Comparison of ENCODE assay signal across 1 cellular context in the genomic region with DNA sequence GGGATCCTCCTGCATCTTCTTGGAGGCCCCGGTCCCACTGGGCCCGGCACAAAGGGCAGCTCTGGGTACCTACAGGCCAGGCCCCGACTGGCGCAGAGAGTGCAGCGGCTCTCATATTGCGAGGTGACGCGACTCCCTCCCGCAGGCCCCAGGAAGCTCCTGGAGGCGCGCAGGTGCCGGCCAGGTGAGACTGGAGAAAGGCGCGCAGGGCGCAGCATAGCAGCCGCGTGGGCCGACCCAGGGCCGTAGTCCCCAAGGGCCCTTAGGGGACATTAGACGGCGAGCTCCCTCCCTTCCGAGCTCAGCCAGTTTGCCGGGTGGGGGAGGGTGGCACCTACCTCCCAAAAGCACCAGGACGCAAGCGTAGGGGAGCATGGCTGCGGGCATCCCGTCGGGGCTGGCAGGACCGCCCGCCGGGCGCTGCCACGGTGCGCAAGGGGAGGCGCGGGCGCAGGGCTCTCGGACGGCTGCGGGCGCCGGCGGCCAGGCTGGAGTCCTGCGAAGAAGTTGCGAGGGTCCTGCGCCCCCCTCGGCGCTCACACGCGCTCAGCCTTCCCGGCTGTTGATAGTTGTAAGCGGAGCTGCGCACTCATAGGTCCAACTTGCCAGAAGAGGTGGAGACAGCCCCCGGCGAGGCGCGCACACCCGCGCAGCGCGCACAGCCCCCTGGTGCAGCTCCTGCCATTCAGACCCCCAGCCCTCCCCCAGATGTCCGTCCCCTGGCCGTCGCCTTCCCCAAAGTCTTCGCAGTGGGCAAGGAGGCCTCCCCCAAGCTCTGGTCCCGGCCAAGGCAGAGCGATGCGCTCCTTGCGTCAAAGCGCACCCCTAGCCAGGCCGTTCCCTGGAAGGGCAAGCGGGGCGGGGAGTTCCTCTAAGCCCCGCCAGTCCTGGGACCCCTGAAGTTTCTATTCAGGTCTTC.
TF ChIP-seq lines count a peak whose summit lies in the region.

No MANE protein-coding gene starts in this region.

TF ChIP-seq in GM23338, 12 proteins besides CTCF, POLR2A, EP300 and RAD21 (continued from another document):
- TF ChIP-seq, protein P1, sequence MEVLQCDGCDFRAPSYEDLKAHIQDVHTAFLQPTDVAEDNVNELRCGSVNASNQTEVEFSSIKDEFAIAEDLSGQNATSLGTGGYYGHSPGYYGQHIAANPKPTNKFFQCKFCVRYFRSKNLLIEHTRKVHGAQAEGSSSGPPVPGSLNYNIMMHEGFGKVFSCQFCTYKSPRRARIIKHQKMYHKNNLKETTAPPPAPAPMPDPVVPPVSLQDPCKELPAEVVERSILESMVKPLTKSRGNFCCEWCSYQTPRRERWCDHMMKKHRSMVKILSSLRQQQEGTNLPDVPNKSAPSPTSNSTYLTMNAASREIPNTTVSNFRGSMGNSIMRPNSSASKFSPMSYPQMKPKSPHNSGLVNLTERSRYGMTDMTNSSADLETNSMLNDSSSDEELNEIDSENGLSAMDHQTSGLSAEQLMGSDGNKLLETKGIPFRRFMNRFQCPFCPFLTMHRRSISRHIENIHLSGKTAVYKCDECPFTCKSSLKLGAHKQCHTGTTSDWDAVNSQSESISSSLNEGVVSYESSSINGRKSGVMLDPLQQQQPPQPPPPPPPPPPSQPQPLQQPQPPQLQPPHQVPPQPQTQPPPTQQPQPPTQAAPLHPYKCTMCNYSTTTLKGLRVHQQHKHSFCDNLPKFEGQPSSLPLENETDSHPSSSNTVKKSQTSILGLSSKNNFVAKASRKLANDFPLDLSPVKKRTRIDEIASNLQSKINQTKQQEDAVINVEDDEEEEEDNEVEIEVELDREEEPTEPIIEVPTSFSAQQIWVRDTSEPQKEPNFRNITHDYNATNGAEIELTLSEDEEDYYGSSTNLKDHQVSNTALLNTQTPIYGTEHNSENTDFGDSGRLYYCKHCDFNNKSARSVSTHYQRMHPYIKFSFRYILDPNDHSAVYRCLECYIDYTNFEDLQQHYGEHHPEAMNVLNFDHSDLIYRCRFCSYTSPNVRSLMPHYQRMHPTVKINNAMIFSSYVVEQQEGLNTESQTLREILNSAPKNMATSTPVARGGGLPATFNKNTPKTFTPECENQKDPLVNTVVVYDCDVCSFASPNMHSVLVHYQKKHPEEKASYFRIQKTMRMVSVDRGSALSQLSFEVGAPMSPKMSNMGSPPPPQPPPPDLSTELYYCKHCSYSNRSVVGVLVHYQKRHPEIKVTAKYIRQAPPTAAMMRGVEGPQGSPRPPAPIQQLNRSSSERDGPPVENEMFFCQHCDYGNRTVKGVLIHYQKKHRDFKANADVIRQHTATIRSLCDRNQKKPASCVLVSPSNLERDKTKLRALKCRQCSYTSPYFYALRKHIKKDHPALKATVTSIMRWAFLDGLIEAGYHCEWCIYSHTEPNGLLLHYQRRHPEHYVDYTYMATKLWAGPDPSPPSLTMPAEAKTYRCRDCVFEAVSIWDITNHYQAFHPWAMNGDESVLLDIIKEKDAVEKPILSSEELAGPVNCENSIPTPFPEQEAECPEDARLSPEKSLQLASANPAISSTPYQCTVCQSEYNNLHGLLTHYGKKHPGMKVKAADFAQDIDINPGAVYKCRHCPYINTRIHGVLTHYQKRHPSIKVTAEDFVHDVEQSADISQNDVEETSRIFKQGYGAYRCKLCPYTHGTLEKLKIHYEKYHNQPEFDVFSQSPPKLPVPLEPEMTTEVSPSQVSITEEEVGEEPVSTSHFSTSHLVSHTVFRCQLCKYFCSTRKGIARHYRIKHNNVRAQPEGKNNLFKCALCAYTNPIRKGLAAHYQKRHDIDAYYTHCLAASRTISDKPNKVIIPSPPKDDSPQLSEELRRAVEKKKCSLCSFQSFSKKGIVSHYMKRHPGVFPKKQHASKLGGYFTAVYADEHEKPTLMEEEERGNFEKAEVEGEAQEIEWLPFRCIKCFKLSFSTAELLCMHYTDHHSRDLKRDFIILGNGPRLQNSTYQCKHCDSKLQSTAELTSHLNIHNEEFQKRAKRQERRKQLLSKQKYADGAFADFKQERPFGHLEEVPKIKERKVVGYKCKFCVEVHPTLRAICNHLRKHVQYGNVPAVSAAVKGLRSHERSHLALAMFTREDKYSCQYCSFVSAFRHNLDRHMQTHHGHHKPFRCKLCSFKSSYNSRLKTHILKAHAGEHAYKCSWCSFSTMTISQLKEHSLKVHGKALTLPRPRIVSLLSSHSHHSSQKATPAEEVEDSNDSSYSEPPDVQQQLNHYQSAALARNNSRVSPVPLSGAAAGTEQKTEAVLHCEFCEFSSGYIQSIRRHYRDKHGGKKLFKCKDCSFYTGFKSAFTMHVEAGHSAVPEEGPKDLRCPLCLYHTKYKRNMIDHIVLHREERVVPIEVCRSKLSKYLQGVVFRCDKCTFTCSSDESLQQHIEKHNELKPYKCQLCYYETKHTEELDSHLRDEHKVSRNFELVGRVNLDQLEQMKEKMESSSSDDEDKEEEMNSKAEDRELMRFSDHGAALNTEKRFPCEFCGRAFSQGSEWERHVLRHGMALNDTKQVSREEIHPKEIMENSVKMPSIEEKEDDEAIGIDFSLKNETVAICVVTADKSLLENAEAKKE (CRISPR knock-in tag; IDR thresholded peaks at IDR 0.05): no peak
- TF ChIP-seq ZNF114 (CRISPR knock-in tag; IDR thresholded peaks at IDR 0.05) (no peak), CREB1 (CRISPR knock-in tag; IDR thresholded peaks at IDR 0.05; ENCODE audit: low read depth) (no peak), EZH2phosphoT487 (IDR thresholded peaks at IDR 0.05; ENCODE audit: unreplicated experiment) (no peak), EZH2 (IDR thresholded peaks at IDR 0.05; ENCODE audit: low read depth, unreplicated experiment) (no peak), ZNF331 (CRISPR knock-in tag; IDR thresholded peaks at IDR 0.05; ENCODE audit: low read depth) (no peak), NANOG (IDR thresholded peaks at IDR 0.05; ENCODE audit: borderline replicate concordance) (no peak), STAT1 (IDR thresholded peaks at IDR 0.05; ENCODE audit: unreplicated experiment) (no peak)
- TF ChIP-seq, protein P2, sequence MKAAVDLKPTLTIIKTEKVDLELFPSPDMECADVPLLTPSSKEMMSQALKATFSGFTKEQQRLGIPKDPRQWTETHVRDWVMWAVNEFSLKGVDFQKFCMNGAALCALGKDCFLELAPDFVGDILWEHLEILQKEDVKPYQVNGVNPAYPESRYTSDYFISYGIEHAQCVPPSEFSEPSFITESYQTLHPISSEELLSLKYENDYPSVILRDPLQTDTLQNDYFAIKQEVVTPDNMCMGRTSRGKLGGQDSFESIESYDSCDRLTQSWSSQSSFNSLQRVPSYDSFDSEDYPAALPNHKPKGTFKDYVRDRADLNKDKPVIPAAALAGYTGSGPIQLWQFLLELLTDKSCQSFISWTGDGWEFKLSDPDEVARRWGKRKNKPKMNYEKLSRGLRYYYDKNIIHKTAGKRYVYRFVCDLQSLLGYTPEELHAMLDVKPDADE (IDR thresholded peaks at IDR 0.05): no peak
- TF ChIP-seq, protein P3, sequence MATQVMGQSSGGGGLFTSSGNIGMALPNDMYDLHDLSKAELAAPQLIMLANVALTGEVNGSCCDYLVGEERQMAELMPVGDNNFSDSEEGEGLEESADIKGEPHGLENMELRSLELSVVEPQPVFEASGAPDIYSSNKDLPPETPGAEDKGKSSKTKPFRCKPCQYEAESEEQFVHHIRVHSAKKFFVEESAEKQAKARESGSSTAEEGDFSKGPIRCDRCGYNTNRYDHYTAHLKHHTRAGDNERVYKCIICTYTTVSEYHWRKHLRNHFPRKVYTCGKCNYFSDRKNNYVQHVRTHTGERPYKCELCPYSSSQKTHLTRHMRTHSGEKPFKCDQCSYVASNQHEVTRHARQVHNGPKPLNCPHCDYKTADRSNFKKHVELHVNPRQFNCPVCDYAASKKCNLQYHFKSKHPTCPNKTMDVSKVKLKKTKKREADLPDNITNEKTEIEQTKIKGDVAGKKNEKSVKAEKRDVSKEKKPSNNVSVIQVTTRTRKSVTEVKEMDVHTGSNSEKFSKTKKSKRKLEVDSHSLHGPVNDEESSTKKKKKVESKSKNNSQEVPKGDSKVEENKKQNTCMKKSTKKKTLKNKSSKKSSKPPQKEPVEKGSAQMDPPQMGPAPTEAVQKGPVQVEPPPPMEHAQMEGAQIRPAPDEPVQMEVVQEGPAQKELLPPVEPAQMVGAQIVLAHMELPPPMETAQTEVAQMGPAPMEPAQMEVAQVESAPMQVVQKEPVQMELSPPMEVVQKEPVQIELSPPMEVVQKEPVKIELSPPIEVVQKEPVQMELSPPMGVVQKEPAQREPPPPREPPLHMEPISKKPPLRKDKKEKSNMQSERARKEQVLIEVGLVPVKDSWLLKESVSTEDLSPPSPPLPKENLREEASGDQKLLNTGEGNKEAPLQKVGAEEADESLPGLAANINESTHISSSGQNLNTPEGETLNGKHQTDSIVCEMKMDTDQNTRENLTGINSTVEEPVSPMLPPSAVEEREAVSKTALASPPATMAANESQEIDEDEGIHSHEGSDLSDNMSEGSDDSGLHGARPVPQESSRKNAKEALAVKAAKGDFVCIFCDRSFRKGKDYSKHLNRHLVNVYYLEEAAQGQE (IDR thresholded peaks at IDR 0.05; ENCODE audit: unreplicated experiment): no peak
